ENCODE assay signal across 23 cellular contexts in genomic region chr2:143476421-143477084, GRCh38.
DNase-seq lines count a peak whose midpoint lies in the region; ATAC-seq, FAIRE-seq and TF ChIP-seq lines count a peak whose summit lies in the region.
"Had no signal": no experiment of that assay in that cellular context is flagged by ENCODE, and none has a peak within 500 bp of the region (broad histone marks: within the 10 kb centered on the region; RNA-seq: fewer than 3 reads in every experiment).

No MANE protein-coding gene starts in this region.

- peaks cover 30% of the 10 kb centered on the region for H3K36me3 Mint-ChIP-seq in memory B cell

- H3K4me3 ChIP-seq in astrocyte of the cerebellum (ENCODE audit: low read depth, low read length), result no peak overlapping the region
- H3K4me3 ChIP-seq: GM23248, smooth muscle cell, uterus had no signal

- H3K9me3 Mint-ChIP-seq in memory B cell, result no peaks in the 10 kb centered on the region

- ATAC-seq in memory B cell (ENCODE audit: low read depth), result no peak
- ATAC-seq in GM21717 (IDR thresholded peaks at IDR 0.05; ENCODE audit: unreplicated experiment), result no peak

- peak; percentile 48 for DNase-seq in EH (ENCODE audit: low read depth)
- DNase-seq in H54 (ENCODE audit: insufficient read length, low spot score), result no peak
- peak; percentile 2 for DNase-seq in astrocyte of the cerebellum (ENCODE audit: low read depth)
- DNase-seq in memory B cell (ENCODE audit: low spot score in 2 of 2), result no peak
- DNase-seq in NCI-H446 treated with DMSO at 0.1 percent for 48 hours (lab: John Stamatoyannopoulos, UW), result no peak
- no peak for DNase-seq in central memory CD4-positive, alpha-beta T cell
- no peak for DNase-seq in D721Med (ENCODE audit: insufficient read length, low spot score)
- DNase-seq: ACHN; activated CD8-positive, alpha-beta memory T cell treated with anti-CD3 and anti-CD28 coated beads for 24 hours; activated T-cell treated with anti-CD3 and anti-CD28 coated beads, Interleukin-2, amount 50 U/mL, for 1 hour; C1 segment of cervical spinal cord; dermis blood vessel endothelial cell; GM23248; kidney glomerular epithelial cell; mammary epithelial cell; NCI-H1436 treated with DMSO at 0.1 percent for 48 hours; NCI-H2171 treated with DMSO at 0.1 percent for 48 hours; NCI-H526; occipital lobe; uterus had no signal

- FAIRE-seq in H54 (lab: Jason Lieb, UNC), result peak; percentile 33
- FAIRE-seq in D721Med (lab: Jason Lieb, UNC), result no peak
- FAIRE-seq: GM12891 had no signal

- H3K27ac Mint-ChIP-seq in memory B cell, result peak overlapping the region; percentile 20

- no peak overlapping the region for H3K4me3 Mint-ChIP-seq in memory B cell

- TF ChIP-seq CTCF in astrocyte of the cerebellum (IDR thresholded peaks at IDR 0.05; ENCODE audit: low read depth, low read length, missing control alignments) (no peak), D721Med (IDR thresholded peaks at IDR 0.05; ENCODE audit: insufficient read depth, missing control alignments) (no peak)

- peaks cover 20% of the 10 kb centered on the region for H3K4me1 Mint-ChIP-seq in memory B cell

- TF ChIP-seq POLR2A in H54 (IDR thresholded peaks at IDR 0.05; ENCODE audit: low read depth, low read length), result no peak

- H3K27me3 Mint-ChIP-seq in memory B cell, result no peaks in the 10 kb centered on the region

- in situ Hi-C loops in astrocyte of the cerebellum (cut with HindIII; ENCODE audit: low sequenced_read_pairs), result no loop called here

Comparison
In these comparisons a context has a peak if more than half of its experiments do, and no peak if none do; other contexts are left out.
1. DNase-seq: peak in EH (single experiment) and astrocyte of the cerebellum (single experiment); none in H54 (single experiment), memory B cell (0 of 2), NCI-H446 treated with DMSO at 0.1 percent for 48 hours (single experiment), central memory CD4-positive, alpha-beta T cell (single experiment) and D721Med (single experiment).